In genomic region chr2:30615926-30616325, GRCh38 we compare ENCODE assay signal across 26 cellular contexts.
"Had no signal": no experiment of that assay in that cellular context is flagged by ENCODE, and none has a peak within 500 bp of the region (broad histone marks: within the 10 kb centered on the region; RNA-seq: fewer than 3 reads in every experiment).

No MANE protein-coding gene starts in this region.

- DNase-seq: activated CD4-positive, alpha-beta T cell treated with anti-CD3 and anti-CD28 coated beads for 48 hours; activated CD4-positive, alpha-beta T cell treated with anti-CD3 and anti-CD28 coated beads, Interleukin-2, amount 50 U/mL, for 4 hours; activated CD4-positive, CD25-positive, alpha-beta regulatory T cell treated with anti-CD3 and anti-CD28 coated beads, Interleukin-2, amount 50 U/mL, for 72 hours; activated CD8-positive, alpha-beta memory T cell treated with anti-CD3 and anti-CD28 coated beads, Interleukin-2, amount 50 U/mL, for 48 hours; activated CD8-positive, alpha-beta T cell treated with anti-CD3 and anti-CD28 coated beads, Interleukin-2, amount 10 ng/mL, durations not matched to agents 7 days and 5 days; activated effector memory CD4-positive, alpha-beta T cell treated with Interleukin-2 at 50 U/mL for 16 hours; activated naive CD4-positive, alpha-beta T cell; activated T-cell treated with anti-CD3 and anti-CD28 coated beads, Interleukin-2, amount 50 U/mL, for 1 hour; body of pancreas; KG1; NCI-H1048; NCI-H146; NCI-H187 treated with DMSO at 0.1 percent for 48 hours; NCI-H2081 treated with DMSO at 0.1 percent for 48 hours; NCI-H446; NCI-H526; NCI-H774; NK-92 treated with Interleukin-12 subunit alpha and Interleukin-12 subunit beta, amount 100 ng/mL, for 24 hours; OCI-M1; Peyer's patch; SHP77 treated with DMSO at 0.1 percent for 48 hours had no signal

- H3K9me3 Mint-ChIP-seq: activated naive CD4-positive, alpha-beta T cell treated with anti-CD3 and anti-CD28 coated beads, Interleukin-2, amount 50 U/mL, for 24 hours; T-helper 1 cell treated with Interleukin-12 subunit alpha and Interleukin-12 subunit beta and Interleukin-4 antibody, amounts not matched to agents 30 μg/mL and 1 μg/mL, for 36 hours had no signal

- H3K27me3 Mint-ChIP-seq: activated naive CD4-positive, alpha-beta T cell treated with anti-CD3 and anti-CD28 coated beads, Interleukin-2, amount 50 U/mL, for 24 hours had no signal

- H3K4me3 Mint-ChIP-seq: activated CD8-positive, alpha-beta T cell treated with anti-CD3 and anti-CD28 coated beads, Interleukin-2, amount 10 ng/mL, durations not matched to agents 7 days and 5 days; activated naive CD4-positive, alpha-beta T cell treated with anti-CD3 and anti-CD28 coated beads, Interleukin-2, amount 50 U/mL, for 24 hours; T-helper 1 cell treated with Interleukin-12 subunit alpha and Interleukin-12 subunit beta and Interleukin-4 antibody, amounts not matched to agents 30 μg/mL and 1 μg/mL, for 36 hours had no signal

- H3K4me1 ChIP-seq: ascending aorta, body of pancreas, Peyer's patch had no signal

- FAIRE-seq: bronchial epithelial cell had no signal

- H3K27me3 ChIP-seq: ascending aorta, body of pancreas, Peyer's patch had no signal

- H3K27ac ChIP-seq: ascending aorta, body of pancreas, Peyer's patch, RWPE1 had no signal

- H3K4me1 Mint-ChIP-seq: activated naive CD4-positive, alpha-beta T cell treated with anti-CD3 and anti-CD28 coated beads, Interleukin-2, amount 50 U/mL, for 24 hours had no signal

- ATAC-seq: activated CD8-positive, alpha-beta T cell treated with anti-CD3 and anti-CD28 coated beads, Interleukin-2, amount 10 ng/mL, durations not matched to agents 7 days and 5 days; body of pancreas had no signal

- H3K27ac Mint-ChIP-seq: activated CD8-positive, alpha-beta T cell treated with anti-CD3 and anti-CD28 coated beads, Interleukin-2, amount 10 ng/mL, durations not matched to agents 7 days and 5 days; activated naive CD4-positive, alpha-beta T cell treated with anti-CD3 and anti-CD28 coated beads, Interleukin-2, amount 50 U/mL, for 24 hours; T-helper 1 cell treated with Interleukin-12 subunit alpha and Interleukin-12 subunit beta and Interleukin-4 antibody, amounts not matched to agents 30 μg/mL and 1 μg/mL, for 36 hours had no signal

- H3K9me3 ChIP-seq: ascending aorta, body of pancreas, Peyer's patch had no signal

- H3K4me3 ChIP-seq: ascending aorta, body of pancreas, Peyer's patch had no signal

- H3K36me3 ChIP-seq: ascending aorta, Peyer's patch had no signal
